In the genomic region with DNA sequence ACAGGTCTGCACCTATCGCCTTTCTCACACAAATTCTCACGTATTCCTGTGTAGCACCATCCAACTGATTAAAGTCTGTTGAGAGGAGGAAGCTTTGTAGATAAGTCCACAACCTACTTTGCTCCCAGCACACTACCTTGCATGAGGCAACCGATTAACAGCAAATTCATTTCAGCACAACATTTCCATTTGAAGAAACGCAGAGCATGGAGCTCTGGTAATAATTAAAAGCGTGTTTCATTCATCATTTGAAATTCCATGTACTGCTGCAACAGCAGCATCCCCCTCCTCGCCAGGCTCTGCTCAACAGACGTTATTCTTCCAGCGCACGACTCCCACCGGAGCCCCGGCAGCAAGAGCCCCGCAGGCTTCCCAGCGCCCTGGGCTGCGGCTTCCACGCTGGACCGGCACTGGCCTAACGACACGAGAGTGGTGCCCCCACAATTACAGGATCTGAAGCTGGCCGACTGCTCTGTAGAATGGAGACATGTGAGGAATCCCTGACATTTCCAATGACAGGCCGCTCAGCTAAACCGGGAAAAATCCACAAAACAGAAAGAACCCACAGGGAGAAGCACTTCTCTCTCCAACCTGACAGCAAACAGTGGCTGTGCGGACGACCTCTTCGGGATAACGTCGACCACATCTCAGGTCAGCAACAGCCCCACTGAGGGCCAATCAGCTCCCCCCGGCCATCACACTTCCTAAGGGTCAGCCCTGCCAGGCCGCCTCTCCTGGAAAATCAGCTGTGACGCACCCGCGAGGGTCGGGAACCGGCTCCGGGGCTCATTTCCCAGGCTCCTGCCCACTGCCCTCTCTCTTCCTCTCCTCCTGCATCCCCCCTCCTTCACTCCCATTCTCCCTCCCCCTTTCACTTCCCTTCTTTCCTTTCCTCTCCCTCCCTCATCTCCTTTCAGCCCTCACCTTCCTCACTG, we compare ENCODE assay signal across 1 cellular context.
TF ChIP-seq lines count a peak whose summit lies in the region.

No MANE protein-coding gene starts in this region.

TF ChIP-seq in GM23338, 12 proteins besides CTCF, POLR2A, EP300 and RAD21 (continued from another document):
- TF ChIP-seq, protein P1, sequence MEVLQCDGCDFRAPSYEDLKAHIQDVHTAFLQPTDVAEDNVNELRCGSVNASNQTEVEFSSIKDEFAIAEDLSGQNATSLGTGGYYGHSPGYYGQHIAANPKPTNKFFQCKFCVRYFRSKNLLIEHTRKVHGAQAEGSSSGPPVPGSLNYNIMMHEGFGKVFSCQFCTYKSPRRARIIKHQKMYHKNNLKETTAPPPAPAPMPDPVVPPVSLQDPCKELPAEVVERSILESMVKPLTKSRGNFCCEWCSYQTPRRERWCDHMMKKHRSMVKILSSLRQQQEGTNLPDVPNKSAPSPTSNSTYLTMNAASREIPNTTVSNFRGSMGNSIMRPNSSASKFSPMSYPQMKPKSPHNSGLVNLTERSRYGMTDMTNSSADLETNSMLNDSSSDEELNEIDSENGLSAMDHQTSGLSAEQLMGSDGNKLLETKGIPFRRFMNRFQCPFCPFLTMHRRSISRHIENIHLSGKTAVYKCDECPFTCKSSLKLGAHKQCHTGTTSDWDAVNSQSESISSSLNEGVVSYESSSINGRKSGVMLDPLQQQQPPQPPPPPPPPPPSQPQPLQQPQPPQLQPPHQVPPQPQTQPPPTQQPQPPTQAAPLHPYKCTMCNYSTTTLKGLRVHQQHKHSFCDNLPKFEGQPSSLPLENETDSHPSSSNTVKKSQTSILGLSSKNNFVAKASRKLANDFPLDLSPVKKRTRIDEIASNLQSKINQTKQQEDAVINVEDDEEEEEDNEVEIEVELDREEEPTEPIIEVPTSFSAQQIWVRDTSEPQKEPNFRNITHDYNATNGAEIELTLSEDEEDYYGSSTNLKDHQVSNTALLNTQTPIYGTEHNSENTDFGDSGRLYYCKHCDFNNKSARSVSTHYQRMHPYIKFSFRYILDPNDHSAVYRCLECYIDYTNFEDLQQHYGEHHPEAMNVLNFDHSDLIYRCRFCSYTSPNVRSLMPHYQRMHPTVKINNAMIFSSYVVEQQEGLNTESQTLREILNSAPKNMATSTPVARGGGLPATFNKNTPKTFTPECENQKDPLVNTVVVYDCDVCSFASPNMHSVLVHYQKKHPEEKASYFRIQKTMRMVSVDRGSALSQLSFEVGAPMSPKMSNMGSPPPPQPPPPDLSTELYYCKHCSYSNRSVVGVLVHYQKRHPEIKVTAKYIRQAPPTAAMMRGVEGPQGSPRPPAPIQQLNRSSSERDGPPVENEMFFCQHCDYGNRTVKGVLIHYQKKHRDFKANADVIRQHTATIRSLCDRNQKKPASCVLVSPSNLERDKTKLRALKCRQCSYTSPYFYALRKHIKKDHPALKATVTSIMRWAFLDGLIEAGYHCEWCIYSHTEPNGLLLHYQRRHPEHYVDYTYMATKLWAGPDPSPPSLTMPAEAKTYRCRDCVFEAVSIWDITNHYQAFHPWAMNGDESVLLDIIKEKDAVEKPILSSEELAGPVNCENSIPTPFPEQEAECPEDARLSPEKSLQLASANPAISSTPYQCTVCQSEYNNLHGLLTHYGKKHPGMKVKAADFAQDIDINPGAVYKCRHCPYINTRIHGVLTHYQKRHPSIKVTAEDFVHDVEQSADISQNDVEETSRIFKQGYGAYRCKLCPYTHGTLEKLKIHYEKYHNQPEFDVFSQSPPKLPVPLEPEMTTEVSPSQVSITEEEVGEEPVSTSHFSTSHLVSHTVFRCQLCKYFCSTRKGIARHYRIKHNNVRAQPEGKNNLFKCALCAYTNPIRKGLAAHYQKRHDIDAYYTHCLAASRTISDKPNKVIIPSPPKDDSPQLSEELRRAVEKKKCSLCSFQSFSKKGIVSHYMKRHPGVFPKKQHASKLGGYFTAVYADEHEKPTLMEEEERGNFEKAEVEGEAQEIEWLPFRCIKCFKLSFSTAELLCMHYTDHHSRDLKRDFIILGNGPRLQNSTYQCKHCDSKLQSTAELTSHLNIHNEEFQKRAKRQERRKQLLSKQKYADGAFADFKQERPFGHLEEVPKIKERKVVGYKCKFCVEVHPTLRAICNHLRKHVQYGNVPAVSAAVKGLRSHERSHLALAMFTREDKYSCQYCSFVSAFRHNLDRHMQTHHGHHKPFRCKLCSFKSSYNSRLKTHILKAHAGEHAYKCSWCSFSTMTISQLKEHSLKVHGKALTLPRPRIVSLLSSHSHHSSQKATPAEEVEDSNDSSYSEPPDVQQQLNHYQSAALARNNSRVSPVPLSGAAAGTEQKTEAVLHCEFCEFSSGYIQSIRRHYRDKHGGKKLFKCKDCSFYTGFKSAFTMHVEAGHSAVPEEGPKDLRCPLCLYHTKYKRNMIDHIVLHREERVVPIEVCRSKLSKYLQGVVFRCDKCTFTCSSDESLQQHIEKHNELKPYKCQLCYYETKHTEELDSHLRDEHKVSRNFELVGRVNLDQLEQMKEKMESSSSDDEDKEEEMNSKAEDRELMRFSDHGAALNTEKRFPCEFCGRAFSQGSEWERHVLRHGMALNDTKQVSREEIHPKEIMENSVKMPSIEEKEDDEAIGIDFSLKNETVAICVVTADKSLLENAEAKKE (CRISPR knock-in tag; IDR thresholded peaks at IDR 0.05), result no peak
- TF ChIP-seq, protein P2, sequence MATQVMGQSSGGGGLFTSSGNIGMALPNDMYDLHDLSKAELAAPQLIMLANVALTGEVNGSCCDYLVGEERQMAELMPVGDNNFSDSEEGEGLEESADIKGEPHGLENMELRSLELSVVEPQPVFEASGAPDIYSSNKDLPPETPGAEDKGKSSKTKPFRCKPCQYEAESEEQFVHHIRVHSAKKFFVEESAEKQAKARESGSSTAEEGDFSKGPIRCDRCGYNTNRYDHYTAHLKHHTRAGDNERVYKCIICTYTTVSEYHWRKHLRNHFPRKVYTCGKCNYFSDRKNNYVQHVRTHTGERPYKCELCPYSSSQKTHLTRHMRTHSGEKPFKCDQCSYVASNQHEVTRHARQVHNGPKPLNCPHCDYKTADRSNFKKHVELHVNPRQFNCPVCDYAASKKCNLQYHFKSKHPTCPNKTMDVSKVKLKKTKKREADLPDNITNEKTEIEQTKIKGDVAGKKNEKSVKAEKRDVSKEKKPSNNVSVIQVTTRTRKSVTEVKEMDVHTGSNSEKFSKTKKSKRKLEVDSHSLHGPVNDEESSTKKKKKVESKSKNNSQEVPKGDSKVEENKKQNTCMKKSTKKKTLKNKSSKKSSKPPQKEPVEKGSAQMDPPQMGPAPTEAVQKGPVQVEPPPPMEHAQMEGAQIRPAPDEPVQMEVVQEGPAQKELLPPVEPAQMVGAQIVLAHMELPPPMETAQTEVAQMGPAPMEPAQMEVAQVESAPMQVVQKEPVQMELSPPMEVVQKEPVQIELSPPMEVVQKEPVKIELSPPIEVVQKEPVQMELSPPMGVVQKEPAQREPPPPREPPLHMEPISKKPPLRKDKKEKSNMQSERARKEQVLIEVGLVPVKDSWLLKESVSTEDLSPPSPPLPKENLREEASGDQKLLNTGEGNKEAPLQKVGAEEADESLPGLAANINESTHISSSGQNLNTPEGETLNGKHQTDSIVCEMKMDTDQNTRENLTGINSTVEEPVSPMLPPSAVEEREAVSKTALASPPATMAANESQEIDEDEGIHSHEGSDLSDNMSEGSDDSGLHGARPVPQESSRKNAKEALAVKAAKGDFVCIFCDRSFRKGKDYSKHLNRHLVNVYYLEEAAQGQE (IDR thresholded peaks at IDR 0.05; ENCODE audit: unreplicated experiment), result no peak
